ENCODE assay signal across 32 cellular contexts in genomic region chr1:231558711-231559205, GRCh38. TPM values are rescaled to one million over a fixed set of nuclear protein-coding genes. Genes with fewer than 3 reads are reported as not detected.
DNase-seq lines count a peak whose midpoint lies in the region; ATAC-seq, FAIRE-seq and TF ChIP-seq lines count a peak whose summit lies in the region.
"Had no signal": no experiment of that assay in that cellular context is flagged by ENCODE, and none has a peak within 500 bp of the region (broad histone marks: within the 10 kb centered on the region; RNA-seq: fewer than 3 reads in every experiment).

No MANE protein-coding gene starts in this region.

- no peak overlapping the region for H2AFZ ChIP-seq in astrocyte (ENCODE audit: low read depth, low read length)
- H2AFZ ChIP-seq: GM23248 had no signal

- peak overlapping the region; percentile 41 for H3K4me2 ChIP-seq in astrocyte (ENCODE audit: low read length)

- peaks cover 40% of the 10 kb centered on the region for H3K36me3 Mint-ChIP-seq in activated T-cell treated with anti-CD3 and anti-CD28 coated beads, Interleukin-2, amount 50 U/mL, for 24 hours (ENCODE audit: low read depth)
- H3K36me3 Mint-ChIP-seq in astrocyte (ENCODE audit: low read depth, unreplicated experiment) (peaks cover 8% of the 10 kb centered on the region), osteocyte (ENCODE audit: unreplicated experiment) (peaks cover 23% of the 10 kb centered on the region)

- peaks cover 21% of the 10 kb centered on the region for H4K20me1 ChIP-seq in astrocyte (ENCODE audit: insufficient read depth, low read length)

- CTCF ChIA-PET in HEK293 (lab: Yijun Ruan, JAX): interaction anchor here (1.4 kb wide), 1 partner anchor 9 kb away, joined by 4 read pairs; no protein-coding TSS in a partner anchor

- H3K4me3 ChIP-seq in HEK293 (ENCODE audit: low read depth, low read length) (no peak overlapping the region), astrocyte (ENCODE audit: insufficient read depth, low read depth, low read length) (no peak overlapping the region)
- H3K4me3 ChIP-seq: adrenal gland, GM23248, Peyer's patch, thyroid gland, vagina had no signal

- TF ChIP-seq CTCF in HEK293 (tag by site-specific recombination; IDR thresholded peaks at IDR 0.05) (no peak), astrocyte (IDR thresholded peaks at IDR 0.05; ENCODE audit: insufficient read depth, low read depth, low read length) (no peak), osteocyte (IDR thresholded peaks at IDR 0.05) (no peak)

- no peaks in the 10 kb centered on the region for H3K9me3 Mint-ChIP-seq in activated T-cell treated with anti-CD3 and anti-CD28 coated beads, Interleukin-2, amount 50 U/mL, for 24 hours
- H3K9me3 Mint-ChIP-seq in astrocyte (ENCODE audit: unreplicated experiment) (no peaks in the 10 kb centered on the region), osteocyte (ENCODE audit: unreplicated experiment) (no peaks in the 10 kb centered on the region)
- H3K9me3 Mint-ChIP-seq: brain; CD4-positive, alpha-beta memory T cell; dendritic cell treated with granulocyte-macrophage colony-stimulating factor and Interleukin-4, amounts not matched to agents 40 ng/mL and 50 ng/mL, for 4 days; endodermal cell had no signal

- ATAC-seq in HG02759 (IDR thresholded peaks at IDR 0.05; ENCODE audit: unreplicated experiment): no peak
- ATAC-seq: activated CD8-positive, alpha-beta memory T cell treated with anti-CD3 and anti-CD28 coated beads, Interleukin-2, amount 10 ng/mL, durations not matched to agents 7 days and 5 days; esophagus mucosa; sciatic nerve had no signal

- H3K27me3 Mint-ChIP-seq in activated T-cell treated with anti-CD3 and anti-CD28 coated beads, Interleukin-2, amount 50 U/mL, for 24 hours: no peaks in the 10 kb centered on the region
- H3K27me3 Mint-ChIP-seq in astrocyte (ENCODE audit: low read depth, unreplicated experiment) (no peaks in the 10 kb centered on the region), osteocyte (ENCODE audit: unreplicated experiment) (no peaks in the 10 kb centered on the region)
- H3K27me3 Mint-ChIP-seq: activated CD8-positive, alpha-beta memory T cell treated with anti-CD3 and anti-CD28 coated beads, Interleukin-2, amount 10 ng/mL, durations not matched to agents 7 days and 5 days; brain; CD4-positive, alpha-beta memory T cell; dendritic cell treated with granulocyte-macrophage colony-stimulating factor and Interleukin-4, amounts not matched to agents 40 ng/mL and 50 ng/mL, for 4 days had no signal

- H3K4me1 ChIP-seq in HEK293 (ENCODE audit: control insufficient read depth, insufficient read depth, low read length): no peaks in the 10 kb centered on the region
- peaks cover 10% of the 10 kb centered on the region for H3K4me1 ChIP-seq in astrocyte (ENCODE audit: insufficient read depth, low read length)
- H3K4me1 ChIP-seq: Peyer's patch had no signal

- H3K27me3 ChIP-seq in astrocyte (ENCODE audit: insufficient read depth, low read length): no peaks in the 10 kb centered on the region
- H3K27me3 ChIP-seq: adrenal gland, neutrophil, Peyer's patch, thyroid gland, vagina had no signal

- POLR2A ChIA-PET in HEK293 (lab: Yijun Ruan, JAX): interaction anchor here (0.8 kb wide), 1 partner anchor 35 kb away, joined by 3 read pairs; no protein-coding TSS in a partner anchor

- no peak overlapping the region for H3K4me3 Mint-ChIP-seq in activated T-cell treated with anti-CD3 and anti-CD28 coated beads, Interleukin-2, amount 50 U/mL, for 24 hours
- H3K4me3 Mint-ChIP-seq in astrocyte (ENCODE audit: unreplicated experiment) (no peak overlapping the region), osteocyte (ENCODE audit: unreplicated experiment) (no peak overlapping the region)
- H3K4me3 Mint-ChIP-seq: activated CD8-positive, alpha-beta memory T cell treated with anti-CD3 and anti-CD28 coated beads, Interleukin-2, amount 10 ng/mL, durations not matched to agents 7 days and 5 days; brain; CD4-positive, alpha-beta memory T cell; dendritic cell treated with granulocyte-macrophage colony-stimulating factor and Interleukin-4, amounts not matched to agents 40 ng/mL and 50 ng/mL, for 4 days; endodermal cell had no signal

- DNase-seq in activated T-cell treated with anti-CD3 and anti-CD28 coated beads, Interleukin-2, amount 50 U/mL, for 24 hours: no peak
- no peak for DNase-seq in activated T-cell treated with anti-CD3 and anti-CD28 coated beads, Interleukin-2, amount 50 U/mL, for 48 hours
- DNase-seq in astrocyte (ENCODE audit: low read depth) (no peak), renal cortical epithelial cell (ENCODE audit: low read depth) (peak; percentile 48), osteocyte (ENCODE audit: extremely low spot score, unreplicated experiment) (no peak), NCI-H1092 treated with DMSO at 0.1 percent for 48 hours (lab: John Stamatoyannopoulos, UW) (no peak)
- DNase-seq: activated CD8-positive, alpha-beta memory T cell treated with anti-CD3 and anti-CD28 coated beads, Interleukin-2, amount 10 ng/mL, durations not matched to agents 7 days and 5 days; activated naive CD4-positive, alpha-beta T cell treated with Interleukin-2 at 50 U/mL for 16 hours; CD4-positive, alpha-beta memory T cell; endodermal cell; GF-D8; head of caudate nucleus; Karpas-422; NCI-H1436; NCI-H748 treated with DMSO at 0.1 percent for 48 hours; Peyer's patch; SHP77 treated with DMSO at 0.1 percent for 48 hours; stimulated activated CD4-positive, alpha-beta T cell treated with anti-CD3 and anti-CD28 coated beads, Interleukin-4, amount 100 ng/mL, for 1 hour; thyroid gland had no signal

- peaks cover 26 to 31% of the 10 kb centered on the region in 2 experiments for H3K36me3 ChIP-seq in HEK293 (ENCODE audit: control insufficient read depth in 2 of 2, insufficient read depth in 1 of 2, low read length in 2 of 2)
- peaks cover 8% of the 10 kb centered on the region for H3K36me3 ChIP-seq in astrocyte (ENCODE audit: insufficient read depth, low read length)
- H3K36me3 ChIP-seq: adrenal gland, thyroid gland had no signal

- H3K9me3 ChIP-seq in HEK293 (ENCODE audit: control insufficient read depth, insufficient read depth, low read depth, low read length) (no peaks in the 10 kb centered on the region), astrocyte (ENCODE audit: insufficient read depth, low read depth, low read length) (no peaks in the 10 kb centered on the region)
- H3K9me3 ChIP-seq: adrenal gland, neutrophil, Peyer's patch, thyroid gland, vagina had no signal

- peaks cover 20% of the 10 kb centered on the region for H3K79me2 ChIP-seq in astrocyte (ENCODE audit: insufficient read depth, low read length)

- peak overlapping the region; percentile 20 for H3K27ac Mint-ChIP-seq in activated T-cell treated with anti-CD3 and anti-CD28 coated beads, Interleukin-2, amount 50 U/mL, for 24 hours
- H3K27ac Mint-ChIP-seq in astrocyte (ENCODE audit: unreplicated experiment) (no peak overlapping the region), osteocyte (ENCODE audit: unreplicated experiment) (no peak overlapping the region)
- H3K27ac Mint-ChIP-seq: activated CD8-positive, alpha-beta memory T cell treated with anti-CD3 and anti-CD28 coated beads, Interleukin-2, amount 10 ng/mL, durations not matched to agents 7 days and 5 days; brain; dendritic cell treated with granulocyte-macrophage colony-stimulating factor and Interleukin-4, amounts not matched to agents 40 ng/mL and 50 ng/mL, for 4 days; endodermal cell had no signal

- no peak overlapping the region for H3K27ac ChIP-seq in HEK293 (ENCODE audit: extremely low read depth, low read depth, low read length)
- H3K27ac ChIP-seq in astrocyte (ENCODE audit: low read depth, low read length): no peak overlapping the region
- H3K27ac ChIP-seq: adrenal gland, GM23248, HL-60, neutrophil, Peyer's patch, thyroid gland, vagina had no signal

- no peak overlapping the region for H3K9ac ChIP-seq in astrocyte (ENCODE audit: low read length)
- H3K9ac ChIP-seq: GM23248 had no signal

- peaks cover 24% of the 10 kb centered on the region for H3K4me1 Mint-ChIP-seq in activated T-cell treated with anti-CD3 and anti-CD28 coated beads, Interleukin-2, amount 50 U/mL, for 24 hours (ENCODE audit: low read depth)
- peaks cover 1% of the 10 kb centered on the region for H3K4me1 Mint-ChIP-seq in astrocyte (ENCODE audit: low read depth, unreplicated experiment)
- peaks cover 2% of the 10 kb centered on the region for H3K4me1 Mint-ChIP-seq in osteocyte (ENCODE audit: unreplicated experiment)
- H3K4me1 Mint-ChIP-seq: brain, endodermal cell had no signal

- FAIRE-seq in astrocyte (lab: Jason Lieb, UNC): no peak
- FAIRE-seq: A204.1, keratinocyte had no signal

TF ChIP-seq in HEK293, 187 proteins besides CTCF, POLR2A, EP300 and RAD21 (continues in another document):
- no peak for TF ChIP-seq YY1 (tag by site-specific recombination; IDR thresholded peaks at IDR 0.05)
- no peak for TF ChIP-seq ZNF529 (tag by site-specific recombination; IDR thresholded peaks at IDR 0.05; ENCODE audit: insufficient replicate concordance)
- no peak for TF ChIP-seq ZNF645 (tag by site-specific recombination; IDR thresholded peaks at IDR 0.05)
- TF ChIP-seq ZNF155 (tag by site-specific recombination; IDR thresholded peaks at IDR 0.05): no peak
- peak; percentile 74 for TF ChIP-seq ATF2 (tag by site-specific recombination; IDR thresholded peaks at IDR 0.05; ENCODE audit: low read depth)
- TF ChIP-seq ZNF560 (tag by site-specific recombination; IDR thresholded peaks at IDR 0.05; ENCODE audit: borderline replicate concordance): no peak

RNA-seq across cellular contexts. Expression of gene TSNAX, which starts 30.3 kb away (rescaled TPM):
- total RNA-seq in astrocyte (40.9 and 43.5 TPM in 2 replicates), renal cortical epithelial cell (47.7 and 68.6 TPM in 2 replicates), osteocyte (44.1 and 45.2 TPM in 2 replicates)
